Comparison of ENCODE assay signal across 1 cellular context in genomic region chr3:49802719-49803463, GRCh38.
TF ChIP-seq lines count a peak whose summit lies in the region.

TSS of gene INKA1 (plus strand) at chr3:49803261. CDS start at chr3:49803393, 132 bp downstream.

TF ChIP-seq in HepG2, 621 proteins besides CTCF, POLR2A, EP300 and RAD21 (continued from another document):
- 0 out of 2 replicates have a peak, but pooled peaks have one; percentile 26 for TF ChIP-seq BCL3 (CRISPR knock-in tag; IDR thresholded peaks at IDR 0.05)
- TF ChIP-seq ZNF12 (CRISPR knock-in tag; IDR thresholded peaks at IDR 0.05), result no peak
- TF ChIP-seq SRSF1 (optimal IDR thresholded peaks at IDR 0.05; ENCODE audit: low read depth, low read length), result peak; percentile 75
- peak; percentile 17; the same call in 1 of the 2 replicates for TF ChIP-seq MEF2D (CRISPR knock-in tag; IDR thresholded peaks at IDR 0.05)
- TF ChIP-seq ZNF605 (CRISPR knock-in tag; IDR thresholded peaks at IDR 0.05), result peak; percentile 64; the same call in 1 of the 2 replicates
- 0 out of 2 replicates have a peak, but pooled peaks have one; percentile 39 for TF ChIP-seq ZNF616 (CRISPR knock-in tag; IDR thresholded peaks at IDR 0.05; ENCODE audit: low read depth)
- TF ChIP-seq MAX (IDR thresholded peaks at IDR 0.05), result peak; percentile 65
TF ChIP-seq in HepG2: peak in this region for 165.
